ENCODE assay signal across 30 cellular contexts in the genomic region with DNA sequence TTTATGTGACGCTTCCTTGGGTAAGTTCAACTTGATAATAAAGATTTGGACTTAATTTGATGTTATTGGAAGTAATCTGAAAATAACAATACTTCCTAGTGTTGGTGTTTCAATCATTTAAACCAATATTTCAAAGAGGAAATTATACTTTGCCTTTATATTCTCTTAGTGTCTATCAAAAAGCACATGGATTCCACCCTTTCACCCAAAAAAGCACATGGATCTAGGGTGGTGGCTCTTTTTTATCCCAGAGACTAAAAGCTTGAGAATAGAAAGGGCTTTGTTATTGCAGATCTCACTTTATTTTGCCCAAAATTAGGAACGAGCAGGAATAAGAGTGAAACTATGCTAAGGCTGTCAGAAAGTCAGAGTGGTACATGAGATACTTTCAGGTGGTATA.
DNase-seq lines count a peak whose midpoint lies in the region; ATAC-seq, FAIRE-seq and TF ChIP-seq lines count a peak whose summit lies in the region.
"Had no signal": no experiment of that assay in that cellular context is flagged by ENCODE, and none has a peak within 500 bp of the region (broad histone marks: within the 10 kb centered on the region; RNA-seq: fewer than 3 reads in every experiment).

No MANE protein-coding gene starts in this region.

- H3K4me3 ChIP-seq in HepG2 (replicated peaks in 1 of 3; ENCODE audit: insufficient read depth in 1 of 3, low read depth in 2 of 3, low read length in 3 of 3) (no peak overlapping the region), right lobe of liver (no peak overlapping the region), OCI-LY7 (ENCODE audit: low read depth, low read length, poor library complexity, severe bottlenecking) (no peak overlapping the region)
- H3K4me3 ChIP-seq: A549; BLaER1; BLaER1 treated with 17β-estradiol and CSF1 and Interleukin-3, amounts not matched to agents 10 nM and 100 nM had no signal

- H2AFZ ChIP-seq in HepG2 (ENCODE audit: low read length) (no peak overlapping the region), OCI-LY7 (ENCODE audit: low read length) (0 out of 2 replicates have a peak overlapping the region, but pooled peaks have one; percentile 17)

- no peak for TF ChIP-seq CTCF in HepG2 (CRISPR knock-in tag; IDR thresholded peaks at IDR 0.05)
- TF ChIP-seq CTCF in right lobe of liver (IDR thresholded peaks at IDR 0.05), result no peak
- no peak for TF ChIP-seq CTCF in OCI-LY7 (conservative IDR thresholded peaks at IDR 0.05; ENCODE audit: low read length)

- POLR2A ChIA-PET in HepG2 (lab: Yijun Ruan, JAX), result no interaction called here
- POLR2A ChIA-PET in OCI-LY7 (lab: Charles Lee), result interaction anchor here (2.4 kb wide), 1 partner anchor 14 kb away, joined by 14 read pairs; no protein-coding TSS in a partner anchor

- in situ Hi-C loops in HepG2 (cut with HindIII; ENCODE audit: extremely low pct_ligation_motif_present, low pct_unique_long_range_greater_than_20kb), result no loop called here

- H4K20me1 ChIP-seq in HepG2 (ENCODE audit: insufficient read depth, low read length), result no peaks in the 10 kb centered on the region
- H4K20me1 ChIP-seq in OCI-LY7 (ENCODE audit: insufficient read depth, low read length), result no peaks in the 10 kb centered on the region
- H4K20me1 ChIP-seq: BLaER1; BLaER1 treated with 17β-estradiol and CSF1 and Interleukin-3, amounts not matched to agents 10 nM and 100 nM had no signal

- H3K4me1 ChIP-seq in HepG2 (ENCODE audit: insufficient read depth, low read length), result no peaks in the 10 kb centered on the region
- peaks cover 0 to 9% (median 0%) of the 10 kb centered on the region in 4 donors for H3K4me1 ChIP-seq in right lobe of liver
- H3K4me1 ChIP-seq in OCI-LY7 (ENCODE audit: insufficient read depth, low read length, poor library complexity, severe bottlenecking), result peaks cover under 1% of the 10 kb centered on the region
- H3K4me1 ChIP-seq: A549; BE2C; BLaER1; BLaER1 treated with 17β-estradiol and CSF1 and Interleukin-3, amounts not matched to agents 10 nM and 100 nM; Caco-2 had no signal

- 0% methylated on average over 2 of the region's 2 CpGs for WGBS in HepG2 (ENCODE audit: low lambda C conversion rate)
- WGBS in right lobe of liver (ENCODE audit: insufficient coverage, low coverage, low lambda C conversion rate, missing lambda C conversion rate), result 79% methylated on average over 2 of the region's 2 CpGs

- CTCF ChIA-PET in HepG2 (lab: Yijun Ruan, JAX; ENCODE audit: low intra/inter-chr PET ratio, low total read pairs) (no interaction called here), OCI-LY7 (lab: Charles Lee; ENCODE audit: unreplicated experiment) (no interaction called here)

- no peaks in the 10 kb centered on the region for H3K36me3 ChIP-seq in HepG2 (replicated peaks in 1 of 2; ENCODE audit: control insufficient read depth in 1 of 2, insufficient read depth in 2 of 2, low read length in 2 of 2)
- H3K36me3 ChIP-seq in right lobe of liver, result no peaks in the 10 kb centered on the region
- no peaks in the 10 kb centered on the region for H3K36me3 ChIP-seq in OCI-LY7 (ENCODE audit: insufficient read depth, low read length)
- H3K36me3 ChIP-seq: BE2C; BLaER1; BLaER1 treated with 17β-estradiol and CSF1 and Interleukin-3, amounts not matched to agents 10 nM and 100 nM had no signal

- no peaks in the 10 kb centered on the region for H3K9me2 ChIP-seq in OCI-LY7 (ENCODE audit: insufficient read depth, low read length)

- H3K27ac ChIP-seq in HepG2 (ENCODE audit: extremely low read length, insufficient read depth, low read length) (no peak overlapping the region), right lobe of liver (no peak overlapping the region), OCI-LY7 (ENCODE audit: low read depth, low read length, poor library complexity, severe bottlenecking) (no peak overlapping the region)
- H3K27ac ChIP-seq: 22Rv1; A549; BLaER1; BLaER1 treated with 17β-estradiol and CSF1 and Interleukin-3, amounts not matched to agents 10 nM and 100 nM; C4-2B had no signal

- FAIRE-seq in HepG2 (lab: Jason Lieb, UNC), result no peak
- FAIRE-seq: A204.1, A549, D721Med had no signal

- ATAC-seq in HepG2 (no peak), right lobe of liver (no peak)
- ATAC-seq: A549; CD8-positive, alpha-beta T cell had no signal

- no peak overlapping the region for H3K9ac ChIP-seq in HepG2 (ENCODE audit: insufficient read depth, low read depth, low read length)
- H3K9ac ChIP-seq: BLaER1; BLaER1 treated with 17β-estradiol and CSF1 and Interleukin-3, amounts not matched to agents 10 nM and 100 nM had no signal

- no peak for TF ChIP-seq POLR2A in HepG2 (IDR thresholded peaks at IDR 0.05; ENCODE audit: insufficient read depth in 1 of 2, low read depth in 2 of 2, low read length in 2 of 2)
- TF ChIP-seq POLR2A in right lobe of liver (IDR thresholded peaks at IDR 0.05), result no peak

- no TSS peak for BruUV-seq in HepG2 (replicated peaks; lab: Mats Ljungman, UMichigan)
- BruUV-seq in OCI-LY7 (replicated peaks; lab: Mats Ljungman, UMichigan), result no TSS peak

- H3K4me2 ChIP-seq in HepG2 (ENCODE audit: low read depth, low read length), result no peak overlapping the region
- no peak overlapping the region for H3K4me2 ChIP-seq in OCI-LY7 (ENCODE audit: low read length)
- H3K4me2 ChIP-seq: A549; BLaER1; BLaER1 treated with 17β-estradiol and CSF1 and Interleukin-3, amounts not matched to agents 10 nM and 100 nM had no signal

- no peak for TF ChIP-seq RAD21 in HepG2 (CRISPR knock-in tag; IDR thresholded peaks at IDR 0.05)

- TF ChIP-seq EP300 in HepG2 (IDR thresholded peaks at IDR 0.05; ENCODE audit: low read depth in 2 of 2, low read length in 2 of 2), result no peak
- TF ChIP-seq EP300 in HepG2 (CRISPR knock-in tag; IDR thresholded peaks at IDR 0.05; ENCODE audit: borderline replicate concordance), result no peak

- intact Hi-C loops in HepG2 (cut with micrococcal nuclease; ENCODE audit: unreplicated experiment), result no loop called here
- intact Hi-C loops in right lobe of liver (cut with DNase I), result no loop called here
- intact Hi-C loops in OCI-LY7 (cut with micrococcal nuclease; ENCODE audit: unreplicated experiment), result no loop called here

- DNase-seq in HepG2 (ENCODE audit: low spot score) (no peak), right lobe of liver (no peak), OCI-LY7 (ENCODE audit: low spot score) (no peak), DMS153 (lab: John Stamatoyannopoulos, UW) (no peak)
- DNase-seq: 8988T; ACHN; AML-193; BE2C; C1 segment of cervical spinal cord; Caco-2; Calu3; CD4-positive, alpha-beta memory T cell; CD4-positive, alpha-beta T cell; CD4-positive, CD25-positive, alpha-beta regulatory T cell; CD8-positive, alpha-beta memory T cell; CD8-positive, alpha-beta T cell; COR-L47; DMS 273 treated with DMSO at 0.1 percent for 48 hours; DMS53; DMS79; DMS79 treated with DMSO at 0.1 percent for 48 hours; DND-41; EL had no signal

- H3K27me3 ChIP-seq in HepG2 (ENCODE audit: control insufficient read depth in 1 of 2, insufficient read depth in 2 of 2, low read length in 2 of 2) (no peaks in the 10 kb centered on the region), right lobe of liver (no peaks in the 10 kb centered on the region)
- H3K27me3 ChIP-seq: BE2C; BLaER1; BLaER1 treated with 17β-estradiol and CSF1 and Interleukin-3, amounts not matched to agents 10 nM and 100 nM had no signal

- H3K79me2 ChIP-seq in HepG2 (ENCODE audit: insufficient read depth, low read length) (no peaks in the 10 kb centered on the region), OCI-LY7 (ENCODE audit: insufficient read depth, low read depth, low read length) (no peaks in the 10 kb centered on the region)

- H3K9me3 ChIP-seq in HepG2 (ENCODE audit: low read length) (no peaks in the 10 kb centered on the region), right lobe of liver (no peaks in the 10 kb centered on the region), OCI-LY7 (ENCODE audit: low read length) (no peaks in the 10 kb centered on the region)
- H3K9me3 ChIP-seq: A549, BE2C, BLaER1, Caco-2 had no signal

TF ChIP-seq in HepG2, 621 proteins besides CTCF, POLR2A, EP300 and RAD21:
- no peak for TF ChIP-seq TAF1 (CRISPR knock-in tag; IDR thresholded peaks at IDR 0.05)
- TF ChIP-seq, protein P1, sequence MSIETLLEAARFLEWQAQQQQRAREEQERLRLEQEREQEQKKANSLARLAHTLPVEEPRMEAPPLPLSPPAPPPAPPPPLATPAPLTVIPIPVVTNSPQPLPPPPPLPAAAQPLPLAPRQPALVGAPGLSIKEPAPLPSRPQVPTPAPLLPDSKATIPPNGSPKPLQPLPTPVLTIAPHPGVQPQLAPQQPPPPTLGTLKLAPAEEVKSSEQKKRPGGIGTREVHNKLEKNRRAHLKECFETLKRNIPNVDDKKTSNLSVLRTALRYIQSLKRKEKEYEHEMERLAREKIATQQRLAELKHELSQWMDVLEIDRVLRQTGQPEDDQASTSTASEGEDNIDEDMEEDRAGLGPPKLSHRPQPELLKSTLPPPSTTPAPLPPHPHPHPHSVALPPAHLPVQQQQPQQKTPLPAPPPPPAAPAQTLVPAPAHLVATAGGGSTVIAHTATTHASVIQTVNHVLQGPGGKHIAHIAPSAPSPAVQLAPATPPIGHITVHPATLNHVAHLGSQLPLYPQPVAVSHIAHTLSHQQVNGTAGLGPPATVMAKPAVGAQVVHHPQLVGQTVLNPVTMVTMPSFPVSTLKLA (IDR thresholded peaks at IDR 0.05), result peak; percentile 100
